Comparison of ENCODE assay signal across 1 cellular context in the genomic region with DNA sequence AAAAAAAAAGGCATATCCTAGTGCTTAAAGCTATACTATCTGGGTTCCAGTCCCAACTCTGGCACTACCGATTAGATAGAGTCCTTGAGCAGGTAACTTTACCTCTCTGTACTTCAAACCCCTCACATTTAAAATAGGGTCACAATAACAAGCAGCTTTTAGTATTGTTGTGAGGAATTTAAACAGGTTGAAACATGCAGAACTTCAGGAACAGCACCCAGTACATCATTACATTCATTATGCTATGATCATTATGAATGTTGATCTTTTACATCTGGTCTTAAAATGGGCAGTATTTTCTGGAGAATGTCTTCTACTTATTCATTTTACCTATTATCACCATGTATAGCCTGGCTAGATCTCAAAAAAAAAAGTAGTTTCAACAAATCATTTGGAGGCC.
TF ChIP-seq lines count a peak whose summit lies in the region.

No MANE protein-coding gene starts in this region.

TF ChIP-seq in SK-N-SH, 30 proteins besides CTCF, POLR2A, EP300 and RAD21 (continued from another document):
- TF ChIP-seq REST (IDR thresholded peaks at IDR 0.05; ENCODE audit: low read depth, low read length) (no peak), POLR2AphosphoS5 (IDR thresholded peaks at IDR 0.05; ENCODE audit: low read depth, low read length) (no peak), FOSL2 (IDR thresholded peaks at IDR 0.05; ENCODE audit: borderline replicate concordance, low read depth) (no peak), MEF2A (IDR thresholded peaks at IDR 0.05; ENCODE audit: borderline replicate concordance, low read depth) (no peak), GABPA (IDR thresholded peaks at IDR 0.05; ENCODE audit: low read depth) (no peak), FOXM1 (IDR thresholded peaks at IDR 0.05; ENCODE audit: low read depth) (no peak), PBX3 (IDR thresholded peaks at IDR 0.05) (no peak), RXRA (IDR thresholded peaks at IDR 0.05; ENCODE audit: borderline replicate concordance, low read depth) (no peak), RCOR1 (IDR thresholded peaks at IDR 0.05; ENCODE audit: low read length) (no peak), NRF1 (IDR thresholded peaks at IDR 0.05; ENCODE audit: low read depth, low read length) (no peak), GATA2 (CRISPR knock-in tag; IDR thresholded peaks at IDR 0.05) (no peak), NFIC (IDR thresholded peaks at IDR 0.05; ENCODE audit: borderline replicate concordance) (no peak), FOXJ3 (CRISPR knock-in tag; IDR thresholded peaks at IDR 0.05) (no peak), EZH2phosphoT487 (IDR thresholded peaks at IDR 0.05; ENCODE audit: borderline replicate concordance, low read depth) (no peak)
- TF ChIP-seq, protein P1, sequence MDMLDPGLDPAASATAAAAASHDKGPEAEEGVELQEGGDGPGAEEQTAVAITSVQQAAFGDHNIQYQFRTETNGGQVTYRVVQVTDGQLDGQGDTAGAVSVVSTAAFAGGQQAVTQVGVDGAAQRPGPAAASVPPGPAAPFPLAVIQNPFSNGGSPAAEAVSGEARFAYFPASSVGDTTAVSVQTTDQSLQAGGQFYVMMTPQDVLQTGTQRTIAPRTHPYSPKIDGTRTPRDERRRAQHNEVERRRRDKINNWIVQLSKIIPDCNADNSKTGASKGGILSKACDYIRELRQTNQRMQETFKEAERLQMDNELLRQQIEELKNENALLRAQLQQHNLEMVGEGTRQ (IDR thresholded peaks at IDR 0.05; ENCODE audit: borderline replicate concordance, low read depth, low read length): no peak
- TF ChIP-seq, protein P2, sequence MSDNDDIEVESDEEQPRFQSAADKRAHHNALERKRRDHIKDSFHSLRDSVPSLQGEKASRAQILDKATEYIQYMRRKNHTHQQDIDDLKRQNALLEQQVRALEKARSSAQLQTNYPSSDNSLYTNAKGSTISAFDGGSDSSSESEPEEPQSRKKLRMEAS (IDR thresholded peaks at IDR 0.05; ENCODE audit: low read depth): no peak
